21 cellular contexts compared by ENCODE assay signal in the genomic region with DNA sequence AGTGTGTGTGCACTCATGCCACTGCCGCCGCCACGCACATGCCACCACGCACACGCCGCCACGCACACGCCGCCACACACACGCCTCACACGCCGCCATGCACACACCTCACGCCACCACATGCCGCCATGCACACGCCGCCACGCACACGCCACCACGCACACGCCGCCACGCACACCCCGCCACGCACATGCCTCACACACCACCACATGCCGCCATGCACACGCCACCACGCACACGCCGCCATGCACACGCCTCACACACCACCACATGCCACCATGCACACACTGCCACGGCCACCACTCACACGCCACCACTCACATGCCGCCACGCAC. TPM values are rescaled to one million over a fixed set of nuclear protein-coding genes. Genes with fewer than 3 reads are reported as not detected.
"Had no signal": no experiment of that assay in that cellular context is flagged by ENCODE, and none has a peak within 500 bp of the region (broad histone marks: within the 10 kb centered on the region; RNA-seq: fewer than 3 reads in every experiment).

No MANE protein-coding gene starts in this region.

- H3K79me2 ChIP-seq: parathyroid adenoma had no signal

- DNase-seq: activated B cell treated with CpG ODN at 0.5 μM for 24 hours; activated CD4-positive, alpha-beta T cell treated with anti-CD3 and anti-CD28 coated beads for 4 hours; activated CD8-positive, alpha-beta memory T cell treated with anti-CD3 and anti-CD28 coated beads, Interleukin-2, amount 50 U/mL, for 48 hours; activated naive CD8-positive, alpha-beta T cell treated with anti-CD3 and anti-CD28 coated beads, Interleukin-2, amount 50 U/mL, for 24 hours; aorta; brain microvascular endothelial cell; central memory CD4-positive, alpha-beta T cell; dorsolateral prefrontal cortex; foreskin melanocyte; head of caudate nucleus; left ventricle myocardium inferior; mammary epithelial cell; sigmoid colon; stimulated activated CD4-positive, alpha-beta T cell treated with anti-CD3 and anti-CD28 coated beads, Interleukin-4, amount 100 ng/mL, for 24 hours; stimulated activated naive CD4-positive, alpha-beta T cell; T-cell; thyroid gland had no signal

- H3K27ac ChIP-seq: brain microvascular endothelial cell, dorsolateral prefrontal cortex, left ventricle myocardium inferior, parathyroid adenoma, sigmoid colon, thyroid gland had no signal

- ATAC-seq: activated naive CD8-positive, alpha-beta T cell treated with anti-CD3 and anti-CD28 coated beads, Interleukin-2, amount 50 U/mL, for 24 hours; SK-N-SH treated with all-trans-retinoic acid at 6 μM for 48 hours; T-cell had no signal

- H3K4me3 ChIP-seq: dorsolateral prefrontal cortex, left ventricle myocardium inferior, sigmoid colon, thyroid gland had no signal

- H3K27ac Mint-ChIP-seq: activated B cell treated with CpG ODN at 0.5 μM for 24 hours; activated naive CD8-positive, alpha-beta T cell treated with anti-CD3 and anti-CD28 coated beads, Interleukin-2, amount 50 U/mL, for 24 hours; T-cell had no signal

- H3K9ac ChIP-seq: parathyroid adenoma had no signal

- H3K9me3 ChIP-seq: left ventricle myocardium inferior, sigmoid colon, thyroid gland had no signal

- H3K4me3 Mint-ChIP-seq: activated B cell treated with CpG ODN at 0.5 μM for 24 hours; activated naive CD8-positive, alpha-beta T cell treated with anti-CD3 and anti-CD28 coated beads, Interleukin-2, amount 50 U/mL, for 24 hours; T-cell had no signal

- H3K27me3 ChIP-seq: brain microvascular endothelial cell, dorsolateral prefrontal cortex, sigmoid colon, thyroid gland had no signal

- H3K9me3 Mint-ChIP-seq: activated B cell treated with CpG ODN at 0.5 μM for 24 hours; activated naive CD8-positive, alpha-beta T cell treated with anti-CD3 and anti-CD28 coated beads, Interleukin-2, amount 50 U/mL, for 24 hours; T-cell had no signal

- FAIRE-seq: colon, urothelium cell line had no signal

- H2AFZ ChIP-seq: parathyroid adenoma had no signal

- H3K27me3 Mint-ChIP-seq: activated naive CD8-positive, alpha-beta T cell treated with anti-CD3 and anti-CD28 coated beads, Interleukin-2, amount 50 U/mL, for 24 hours had no signal

RNA-seq across cellular contexts. Expression of gene AHNAK2, which starts 13.7 kb away (rescaled TPM):
- total RNA-seq: activated B cell treated with CpG ODN at 0.5 μM for 24 hours had no signal
